1 cellular context compared by ENCODE assay signal in genomic region chr15:71691700-71692417, GRCh38.
TF ChIP-seq lines count a peak whose summit lies in the region.

No MANE protein-coding gene starts in this region.

TF ChIP-seq in GM23338, 12 proteins besides CTCF, POLR2A, EP300 and RAD21 (continued from another document):
- TF ChIP-seq ZNF462 (CRISPR knock-in tag; IDR thresholded peaks at IDR 0.05) (no peak), POLR2AphosphoS5 (IDR thresholded peaks at IDR 0.05; ENCODE audit: low read depth) (no peak), CREB1 (CRISPR knock-in tag; IDR thresholded peaks at IDR 0.05; ENCODE audit: low read depth) (no peak), JUNB (IDR thresholded peaks at IDR 0.05; ENCODE audit: unreplicated experiment) (no peak), STAT1 (IDR thresholded peaks at IDR 0.05; ENCODE audit: unreplicated experiment) (no peak), EZH2phosphoT487 (IDR thresholded peaks at IDR 0.05; ENCODE audit: unreplicated experiment) (no peak)
TF ChIP-seq in GM23338: peak in this region for 0.
